35 cellular contexts compared by ENCODE assay signal in the genomic region with DNA sequence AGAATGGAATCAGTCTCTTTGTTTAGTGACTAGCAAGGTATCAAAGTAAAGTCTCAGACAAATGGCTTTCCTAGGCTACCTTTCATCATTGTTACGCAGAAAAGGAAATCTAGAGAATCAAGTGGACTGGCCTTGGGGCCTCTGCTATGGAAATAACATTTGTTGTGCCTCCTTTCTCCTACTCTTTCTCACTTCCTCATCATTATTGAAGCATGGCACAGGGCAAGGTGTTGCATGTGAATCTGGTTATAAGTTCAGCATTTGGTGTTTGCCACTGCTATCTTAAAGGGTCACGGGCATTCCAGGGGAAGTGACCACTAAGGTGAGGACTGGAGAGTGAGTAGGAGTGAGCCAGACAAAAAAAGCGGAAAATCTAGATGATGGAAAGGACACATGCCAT.
"Had no signal": no experiment of that assay in that cellular context is flagged by ENCODE, and none has a peak within 500 bp of the region (broad histone marks: within the 10 kb centered on the region; RNA-seq: fewer than 3 reads in every experiment).

No MANE protein-coding gene starts in this region.

- H3K27ac Mint-ChIP-seq: activated CD8-positive, alpha-beta T cell treated with anti-CD3 and anti-CD28 coated beads, Interleukin-2, amount 10 ng/mL, durations not matched to agents 7 days and 5 days; activated naive CD4-positive, alpha-beta T cell treated with anti-CD3 and anti-CD28 coated beads, Interleukin-2, amount 10 ng/mL, durations not matched to agents 7 days and 5 days; activated naive CD8-positive, alpha-beta T cell; activated naive CD8-positive, alpha-beta T cell treated with anti-CD3 and anti-CD28 coated beads, Interleukin-2, amount 50 U/mL, for 24 hours; brain had no signal

- H3K4me3 ChIP-seq: MG63 had no signal

- FAIRE-seq: bronchial epithelial cell had no signal

- H3K36me3 ChIP-seq: MG63, WERI-Rb-1 had no signal

- H3K27ac ChIP-seq: WERI-Rb-1 had no signal

- H3K9me3 Mint-ChIP-seq: activated naive CD4-positive, alpha-beta T cell treated with anti-CD3 and anti-CD28 coated beads, Interleukin-2, amount 10 ng/mL, durations not matched to agents 7 days and 5 days; activated naive CD8-positive, alpha-beta T cell treated with anti-CD3 and anti-CD28 coated beads, Interleukin-2, amount 50 U/mL, for 24 hours; activated T-cell treated with anti-CD3 and anti-CD28 coated beads, Interleukin-2, amount 50 U/mL, for 4 hours; brain had no signal

- H3K9me3 ChIP-seq: MG63 had no signal

- DNase-seq: activated CD4-positive, alpha-beta T cell treated with anti-CD3 and anti-CD28 coated beads for 1 hour; activated CD4-positive, alpha-beta T cell treated with anti-CD3 and anti-CD28 coated beads for 48 hours; activated CD4-positive, alpha-beta T cell treated with anti-CD3 and anti-CD28 coated beads, Interleukin-2, amount 50 U/mL, for 4 hours; activated CD4-positive, CD25-positive, alpha-beta regulatory T cell; activated CD8-positive, alpha-beta T cell treated with anti-CD3 and anti-CD28 coated beads, Interleukin-2, amount 10 ng/mL, durations not matched to agents 7 days and 5 days; activated effector memory CD4-positive, alpha-beta T cell treated with Interleukin-2 at 50 U/mL for 16 hours; activated naive CD4-positive, alpha-beta T cell treated with anti-CD3 and anti-CD28 coated beads, Interleukin-2, amount 10 ng/mL, durations not matched to agents 7 days and 5 days; activated naive CD8-positive, alpha-beta T cell treated with anti-CD3 and anti-CD28 coated beads, Interleukin-2, amount 50 U/mL, for 24 hours; activated T-cell treated with anti-CD3 and anti-CD28 coated beads, Interleukin-2, amount 50 U/mL, for 4 hours; anterior cingulate cortex; caudate nucleus; cerebellar nuclear complex; Kasumi-1; MG63; NCI-H1048; NCI-H1105 treated with DMSO at 0.1 percent for 48 hours; NCI-H1436; NCI-H1694; NCI-H1930; NCI-H2081 treated with DMSO at 0.1 percent for 48 hours; NCI-H226; NCI-H446 treated with DMSO at 0.1 percent for 48 hours; NCI-H524 treated with DMSO at 0.1 percent for 48 hours; NCI-H748 treated with DMSO at 0.1 percent for 48 hours; NK-92 treated with Interleukin-12 subunit alpha and Interleukin-12 subunit beta, amount 100 ng/mL, for 24 hours; OCI-M1; Right ventricle myocardium superior; SW 1271; T-helper 1 cell; T-helper 2 cell; T-helper 9 cell; WERI-Rb-1 had no signal

- H3K27me3 ChIP-seq: MG63 had no signal

- H3K4me1 Mint-ChIP-seq: activated naive CD4-positive, alpha-beta T cell treated with anti-CD3 and anti-CD28 coated beads, Interleukin-2, amount 10 ng/mL, durations not matched to agents 7 days and 5 days; activated naive CD8-positive, alpha-beta T cell treated with anti-CD3 and anti-CD28 coated beads, Interleukin-2, amount 50 U/mL, for 24 hours; brain had no signal

- H3K4me3 Mint-ChIP-seq: activated CD8-positive, alpha-beta T cell treated with anti-CD3 and anti-CD28 coated beads, Interleukin-2, amount 10 ng/mL, durations not matched to agents 7 days and 5 days; activated naive CD4-positive, alpha-beta T cell treated with anti-CD3 and anti-CD28 coated beads, Interleukin-2, amount 10 ng/mL, durations not matched to agents 7 days and 5 days; activated naive CD8-positive, alpha-beta T cell; activated naive CD8-positive, alpha-beta T cell treated with anti-CD3 and anti-CD28 coated beads, Interleukin-2, amount 50 U/mL, for 24 hours; activated T-cell treated with anti-CD3 and anti-CD28 coated beads, Interleukin-2, amount 50 U/mL, for 4 hours; brain had no signal

- H3K36me3 Mint-ChIP-seq: activated naive CD4-positive, alpha-beta T cell treated with anti-CD3 and anti-CD28 coated beads, Interleukin-2, amount 10 ng/mL, durations not matched to agents 7 days and 5 days; activated naive CD8-positive, alpha-beta T cell; brain had no signal

- ATAC-seq: activated CD8-positive, alpha-beta T cell treated with anti-CD3 and anti-CD28 coated beads, Interleukin-2, amount 10 ng/mL, durations not matched to agents 7 days and 5 days; activated naive CD8-positive, alpha-beta T cell treated with anti-CD3 and anti-CD28 coated beads, Interleukin-2, amount 50 U/mL, for 24 hours; activated T-cell treated with anti-CD3 and anti-CD28 coated beads, Interleukin-2, amount 50 U/mL, for 4 hours had no signal
